In genomic region chr15:39784125-39784524, GRCh38 we compare ENCODE assay signal across 9 cellular contexts. TPM values are rescaled to one million over a fixed set of nuclear protein-coding genes. Genes with fewer than 3 reads are reported as not detected.
DNase-seq lines count a peak whose midpoint lies in the region; ATAC-seq and FAIRE-seq lines count a peak whose summit lies in the region.
"Had no signal": no experiment of that assay in that cellular context is flagged by ENCODE, and none has a peak within 500 bp of the region (broad histone marks: within the 10 kb centered on the region; RNA-seq: fewer than 3 reads in every experiment).

No MANE protein-coding gene starts in this region.

- peak overlapping the region; percentile 85 for H3K4me3 Mint-ChIP-seq in stimulated activated naive CD8-positive, alpha-beta T cell treated with anti-CD3 and anti-CD28 coated beads, Interleukin-15, Interleukin-2, amounts not matched to agents 100 ng/mL and 50 ng/mL, for 24 hours
- H3K4me3 Mint-ChIP-seq in activated CD4-positive, alpha-beta memory T cell treated with anti-CD3 and anti-CD28 coated beads, Interleukin-2, amount 10 ng/mL, durations not matched to agents 7 days and 5 days = peak overlapping the region; percentile 88

- no peak for FAIRE-seq in frontal cortex (lab: Jason Lieb, UNC)

- H3K27ac ChIP-seq in iPS-18a (ENCODE audit: low read length) (no peak overlapping the region), trophoblast cell (ENCODE audit: low read depth, low read length) (no peak overlapping the region), substantia nigra (ENCODE audit: low read depth, low read length, poor library complexity, severe bottlenecking) (no peak overlapping the region)

- H4K12ac ChIP-seq in trophoblast cell (ENCODE audit: low read depth, low read length) = no peak overlapping the region

- no peaks in the 10 kb centered on the region for H3K36me3 Mint-ChIP-seq in stimulated activated naive CD8-positive, alpha-beta T cell treated with anti-CD3 and anti-CD28 coated beads, Interleukin-15, Interleukin-2, amounts not matched to agents 100 ng/mL and 50 ng/mL, for 24 hours (ENCODE audit: low read depth)
- peaks cover 3% of the 10 kb centered on the region for H3K36me3 Mint-ChIP-seq in activated CD4-positive, alpha-beta memory T cell treated with anti-CD3 and anti-CD28 coated beads, Interleukin-2, amount 10 ng/mL, durations not matched to agents 7 days and 5 days (ENCODE audit: low read depth)

- no peaks in the 10 kb centered on the region for H3K9me3 ChIP-seq in iPS-18a (ENCODE audit: control insufficient read depth, low read depth, low read length)
- no peaks in the 10 kb centered on the region for H3K9me3 ChIP-seq in trophoblast cell (ENCODE audit: insufficient read depth, low read depth, low read length)

- H3K23ac ChIP-seq in trophoblast cell (ENCODE audit: low read length) = no peak overlapping the region

- H3K18ac ChIP-seq in trophoblast cell (ENCODE audit: low read length) = no peak overlapping the region

- peak overlapping the region; percentile 89 for H3K9ac ChIP-seq in iPS-18a (ENCODE audit: low read length)
- H3K9ac ChIP-seq in trophoblast cell (ENCODE audit: low read length) = no peak overlapping the region

- no peak overlapping the region for H3K14ac ChIP-seq in trophoblast cell (ENCODE audit: low read length)

- H3K4me2 ChIP-seq in trophoblast cell (ENCODE audit: low read length) = no peak overlapping the region

- no peak overlapping the region for H4K91ac ChIP-seq in trophoblast cell (ENCODE audit: low read depth, low read length)

- DNase-seq in stimulated activated naive CD8-positive, alpha-beta T cell treated with anti-CD3 and anti-CD28 coated beads, Interleukin-15, Interleukin-2, amounts not matched to agents 100 U/mL and 50 U/mL, for 24 hours = no peak
- no peak for DNase-seq in activated CD4-positive, alpha-beta memory T cell treated with anti-CD3 and anti-CD28 coated beads, Interleukin-2, amount 10 ng/mL, durations not matched to agents 7 days and 5 days
- DNase-seq in frontal cortex (ENCODE audit: low spot score in 2 of 2) (no peak), trophoblast cell (no peak), substantia nigra (lab: John Stamatoyannopoulos, UW) (no peak)
- DNase-seq: NCI-H187 had no signal

- CTCF ChIA-PET in activated CD4-positive, alpha-beta memory T cell treated with anti-CD3 and anti-CD28 coated beads, Interleukin-2, amount 10 ng/mL, durations not matched to agents 7 days and 5 days (lab: Charles Lee) = interaction anchor here (1.0 to 1.5 kb wide), 2 partner anchors 9 to 26 kb away, joined by 3 to 4 read pairs; no protein-coding TSS in a partner anchor

- H2BK5ac ChIP-seq in trophoblast cell (ENCODE audit: low read depth, low read length, poor library complexity) = no peak overlapping the region

- H2AK5ac ChIP-seq in trophoblast cell (ENCODE audit: low read length) = no peak overlapping the region

- no peak overlapping the region for H2AFZ ChIP-seq in trophoblast cell (ENCODE audit: insufficient read depth, low read length, poor library complexity)

- no peak overlapping the region for H2BK12ac ChIP-seq in trophoblast cell (ENCODE audit: low read length)

- no peaks in the 10 kb centered on the region for H3K27me3 Mint-ChIP-seq in stimulated activated naive CD8-positive, alpha-beta T cell treated with anti-CD3 and anti-CD28 coated beads, Interleukin-15, Interleukin-2, amounts not matched to agents 100 ng/mL and 50 ng/mL, for 24 hours
- no peaks in the 10 kb centered on the region for H3K27me3 Mint-ChIP-seq in activated CD4-positive, alpha-beta memory T cell treated with anti-CD3 and anti-CD28 coated beads, Interleukin-2, amount 10 ng/mL, durations not matched to agents 7 days and 5 days

- no peaks in the 10 kb centered on the region for H3K27me3 ChIP-seq in iPS-18a (ENCODE audit: control insufficient read depth, insufficient read depth, low read length)
- no peaks in the 10 kb centered on the region for H3K27me3 ChIP-seq in trophoblast cell (ENCODE audit: insufficient read depth, low read length)

- H3K36me3 ChIP-seq in iPS-18a (ENCODE audit: control insufficient read depth, low read depth, low read length) (no peaks in the 10 kb centered on the region), trophoblast cell (ENCODE audit: control insufficient read depth in 1 of 2, insufficient read depth in 2 of 2, low read length in 2 of 2) (no peaks in the 10 kb centered on the region)

- POLR2A ChIA-PET in activated CD4-positive, alpha-beta memory T cell treated with anti-CD3 and anti-CD28 coated beads, Interleukin-2, amount 10 ng/mL, durations not matched to agents 7 days and 5 days (lab: Charles Lee) = no interaction called here

- H3K4me1 ChIP-seq in iPS-18a (ENCODE audit: control insufficient read depth, low read depth, low read length) (peaks cover 44% of the 10 kb centered on the region), trophoblast cell (ENCODE audit: control insufficient read depth in 1 of 2, insufficient read depth in 2 of 2, low read length in 2 of 2) (peaks cover 3 to 8% of the 10 kb centered on the region in 2 experiments)

- ATAC-seq in stimulated activated naive CD8-positive, alpha-beta T cell treated with anti-CD3 and anti-CD28 coated beads, Interleukin-15, Interleukin-2, amounts not matched to agents 100 U/mL and 50 U/mL, for 24 hours = no peak
- ATAC-seq in HG03354 (IDR thresholded peaks at IDR 0.05; ENCODE audit: poor library complexity, severe bottlenecking, unreplicated experiment) = no peak

- H2BK120ac ChIP-seq in trophoblast cell (ENCODE audit: insufficient read depth, low read length, poor library complexity) = no peak overlapping the region

- H3K4me3 ChIP-seq in iPS-18a (ENCODE audit: low read length) (peak overlapping the region; percentile 85), trophoblast cell (ENCODE audit: low read depth, low read length) (no peak overlapping the region)

- no CpG with 5 or more reads among the region's 4 CpGs for WGBS in trophoblast cell (ENCODE audit: extremely low coverage, insufficient coverage, insufficient read length)

- H3K27ac Mint-ChIP-seq in stimulated activated naive CD8-positive, alpha-beta T cell treated with anti-CD3 and anti-CD28 coated beads, Interleukin-15, Interleukin-2, amounts not matched to agents 100 ng/mL and 50 ng/mL, for 24 hours = peak overlapping the region; percentile 74
- peak overlapping the region; percentile 89 for H3K27ac Mint-ChIP-seq in activated CD4-positive, alpha-beta memory T cell treated with anti-CD3 and anti-CD28 coated beads, Interleukin-2, amount 10 ng/mL, durations not matched to agents 7 days and 5 days

- H3K4ac ChIP-seq in trophoblast cell (ENCODE audit: low read depth, low read length) = no peak overlapping the region

- peaks cover 2% of the 10 kb centered on the region for H3K79me1 ChIP-seq in trophoblast cell (ENCODE audit: low read length)

- no peaks in the 10 kb centered on the region for H3K9me3 Mint-ChIP-seq in stimulated activated naive CD8-positive, alpha-beta T cell treated with anti-CD3 and anti-CD28 coated beads, Interleukin-15, Interleukin-2, amounts not matched to agents 100 ng/mL and 50 ng/mL, for 24 hours
- H3K9me3 Mint-ChIP-seq in activated CD4-positive, alpha-beta memory T cell treated with anti-CD3 and anti-CD28 coated beads, Interleukin-2, amount 10 ng/mL, durations not matched to agents 7 days and 5 days = no peaks in the 10 kb centered on the region

- peaks cover 66% of the 10 kb centered on the region for H3K4me1 Mint-ChIP-seq in stimulated activated naive CD8-positive, alpha-beta T cell treated with anti-CD3 and anti-CD28 coated beads, Interleukin-15, Interleukin-2, amounts not matched to agents 100 ng/mL and 50 ng/mL, for 24 hours (ENCODE audit: low read depth)
- peaks cover 59% of the 10 kb centered on the region for H3K4me1 Mint-ChIP-seq in activated CD4-positive, alpha-beta memory T cell treated with anti-CD3 and anti-CD28 coated beads, Interleukin-2, amount 10 ng/mL, durations not matched to agents 7 days and 5 days

- H3K79me2 ChIP-seq in trophoblast cell (ENCODE audit: control insufficient read depth, insufficient read depth, low read length, poor library complexity) = no peaks in the 10 kb centered on the region

- H4K8ac ChIP-seq in trophoblast cell (ENCODE audit: low read depth, low read length) = no peak overlapping the region

RNA-seq across cellular contexts. Expression of gene FSIP1, which starts 1.5 kb away (rescaled TPM):
- total RNA-seq in activated CD4-positive, alpha-beta memory T cell treated with anti-CD3 and anti-CD28 coated beads, Interleukin-2, amount 10 ng/mL, durations not matched to agents 7 days and 5 days = under 1 TPM; 0.58 to 0.88 TPM
- total RNA-seq in frontal cortex = 17.5 TPM
- polyA plus RNA-seq in trophoblast cell (2013) = 0.08 and 0.12 TPM in 2 replicates
